Comparison of ENCODE assay signal across 1 cellular context in the genomic region with DNA sequence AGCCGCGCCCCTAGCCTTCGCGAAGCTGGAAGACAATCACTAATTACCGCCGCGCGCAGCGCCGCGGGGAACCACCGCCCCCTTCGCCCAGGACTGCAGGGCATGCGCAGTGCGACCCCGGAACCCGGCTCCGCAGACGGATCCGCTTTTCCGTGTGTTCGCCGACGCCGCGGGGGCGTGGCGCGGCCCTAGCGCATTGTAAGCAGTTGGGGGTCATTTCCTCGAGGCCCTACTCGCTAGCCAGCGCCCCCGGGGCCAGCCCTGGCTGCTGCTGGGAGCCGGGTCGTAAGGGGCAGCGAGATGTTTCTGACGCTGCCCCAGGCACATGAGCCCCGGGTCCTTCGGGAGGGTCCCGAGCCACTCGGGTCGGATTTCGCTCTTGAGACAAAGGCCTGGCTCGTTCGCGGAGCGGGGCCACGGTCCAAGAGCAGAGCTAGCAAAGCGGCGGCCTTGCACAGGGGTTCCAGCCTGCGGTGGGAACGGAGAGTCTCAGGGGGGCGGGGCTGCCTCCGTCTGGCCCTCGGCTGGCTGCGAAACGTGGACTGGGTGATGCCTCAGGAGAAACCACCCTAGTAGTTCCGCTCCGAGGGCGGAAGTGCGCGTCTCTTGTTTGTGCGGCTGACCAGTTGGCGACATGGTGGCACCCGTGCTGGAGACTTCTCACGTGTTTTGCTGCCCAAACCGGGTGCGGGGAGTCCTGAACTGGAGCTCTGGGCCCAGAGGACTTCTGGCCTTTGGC.
TF ChIP-seq lines count a peak whose summit lies in the region.

Gene ELP2 (plus strand): TSS at position 600 of the 739 bp plus-strand sequence. CDS start 35 bp downstream, at position 635.
A gene with protein sequence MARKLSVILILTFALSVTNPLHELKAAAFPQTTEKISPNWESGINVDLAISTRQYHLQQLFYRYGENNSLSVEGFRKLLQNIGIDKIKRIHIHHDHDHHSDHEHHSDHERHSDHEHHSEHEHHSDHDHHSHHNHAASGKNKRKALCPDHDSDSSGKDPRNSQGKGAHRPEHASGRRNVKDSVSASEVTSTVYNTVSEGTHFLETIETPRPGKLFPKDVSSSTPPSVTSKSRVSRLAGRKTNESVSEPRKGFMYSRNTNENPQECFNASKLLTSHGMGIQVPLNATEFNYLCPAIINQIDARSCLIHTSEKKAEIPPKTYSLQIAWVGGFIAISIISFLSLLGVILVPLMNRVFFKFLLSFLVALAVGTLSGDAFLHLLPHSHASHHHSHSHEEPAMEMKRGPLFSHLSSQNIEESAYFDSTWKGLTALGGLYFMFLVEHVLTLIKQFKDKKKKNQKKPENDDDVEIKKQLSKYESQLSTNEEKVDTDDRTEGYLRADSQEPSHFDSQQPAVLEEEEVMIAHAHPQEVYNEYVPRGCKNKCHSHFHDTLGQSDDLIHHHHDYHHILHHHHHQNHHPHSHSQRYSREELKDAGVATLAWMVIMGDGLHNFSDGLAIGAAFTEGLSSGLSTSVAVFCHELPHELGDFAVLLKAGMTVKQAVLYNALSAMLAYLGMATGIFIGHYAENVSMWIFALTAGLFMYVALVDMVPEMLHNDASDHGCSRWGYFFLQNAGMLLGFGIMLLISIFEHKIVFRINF (minus strand): TSS at position 41 of the 739 bp plus-strand sequence. CDS start 2,333 bp downstream, outside the sequence.

TF ChIP-seq in HepG2, 621 proteins besides CTCF, POLR2A, EP300 and RAD21 (continued from another document and continues in another):
- peak; percentile 24 for TF ChIP-seq ZNF407 (CRISPR knock-in tag; IDR thresholded peaks at IDR 0.05; ENCODE audit: not compliant biosample characterization)
- TF ChIP-seq NFE2 (CRISPR knock-in tag; IDR thresholded peaks at IDR 0.05) = no peak
- no peak; the same call in none of the 2 replicates for TF ChIP-seq ESRRA (CRISPR knock-in tag; IDR thresholded peaks at IDR 0.05; ENCODE audit: low read depth)
- TF ChIP-seq NFYB (CRISPR knock-in tag; IDR thresholded peaks at IDR 0.05) = peak; percentile 58; the same call in 1 of the 2 replicates
- peak; percentile 33 for TF ChIP-seq RXRB (CRISPR knock-in tag; IDR thresholded peaks at IDR 0.05; ENCODE audit: borderline replicate concordance)
- peak; percentile 86; the same call in 1 of the 2 replicates for TF ChIP-seq ZNF703 (CRISPR knock-in tag; IDR thresholded peaks at IDR 0.05; ENCODE audit: borderline replicate concordance)
- no peak for TF ChIP-seq EZH2 (conservative IDR thresholded peaks at IDR 0.05; ENCODE audit: low read depth, low read length)
- TF ChIP-seq NFE2L1 (CRISPR knock-in tag; IDR thresholded peaks at IDR 0.05; ENCODE audit: borderline replicate concordance) = no peak
- peak; percentile 75; the same call in 1 of the 2 replicates for TF ChIP-seq ZNF841 (CRISPR knock-in tag; IDR thresholded peaks at IDR 0.05; ENCODE audit: borderline replicate concordance)
- peak; percentile 96 for TF ChIP-seq ZNF501 (CRISPR knock-in tag; IDR thresholded peaks at IDR 0.05)
- peak; percentile 60; the same call in 1 of the 2 replicates for TF ChIP-seq TFAP4 (IDR thresholded peaks at IDR 0.05; ENCODE audit: borderline replicate concordance, low read depth)
- TF ChIP-seq SMARCE1 (IDR thresholded peaks at IDR 0.05; ENCODE audit: borderline replicate concordance) = no peak
- peak; percentile 86 for TF ChIP-seq PATZ1 (CRISPR knock-in tag; IDR thresholded peaks at IDR 0.05)
- TF ChIP-seq ZNF468 (CRISPR knock-in tag; IDR thresholded peaks at IDR 0.05) = peak; percentile 64; the same call in 1 of the 2 replicates
- peak; percentile 96 for TF ChIP-seq ARID4A (CRISPR knock-in tag; IDR thresholded peaks at IDR 0.05; ENCODE audit: borderline replicate concordance)
- no peak for TF ChIP-seq IKZF1 (IDR thresholded peaks at IDR 0.05)
- TF ChIP-seq ZNF678 (CRISPR knock-in tag; IDR thresholded peaks at IDR 0.05) = peak; percentile 26; the same call in 1 of the 2 replicates
- 0 out of 2 replicates have a peak, but pooled peaks have one; percentile 27 for TF ChIP-seq RELA (CRISPR knock-in tag; IDR thresholded peaks at IDR 0.05)
- TF ChIP-seq ZBTB37 (CRISPR knock-in tag; IDR thresholded peaks at IDR 0.05) = no peak; the same call in 1 of the 2 replicates
